ENCODE assay signal across 9 cellular contexts in the genomic region with DNA sequence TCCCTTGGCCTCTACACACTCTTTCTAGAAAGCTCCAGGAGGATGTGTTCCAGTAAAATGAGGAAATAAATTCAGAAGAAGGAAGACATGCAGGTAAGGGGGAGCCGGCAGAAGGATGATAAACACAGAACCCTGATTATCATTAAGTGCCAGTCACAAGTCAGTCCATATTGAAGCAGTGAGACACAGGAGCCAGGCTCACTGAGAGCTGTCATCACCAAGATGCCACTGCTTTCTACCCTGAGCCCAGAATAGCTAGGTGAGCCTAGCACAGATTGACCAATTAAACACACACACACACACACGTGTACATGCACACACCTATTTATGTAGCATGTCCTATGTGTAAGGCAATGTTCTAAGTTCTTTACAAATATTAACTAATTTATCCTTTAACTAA.
"Had no signal": no experiment of that assay in that cellular context is flagged by ENCODE, and none has a peak within 500 bp of the region (broad histone marks: within the 10 kb centered on the region; RNA-seq: fewer than 3 reads in every experiment).

No MANE protein-coding gene starts in this region.

- H3K27ac ChIP-seq: GM23248 had no signal

- DNase-seq: GM23248, GOT3, H7, H9, HCEC 1CT, HFFc6 had no signal

- H3K36me3 ChIP-seq: HAP-1 had no signal

- H3K27ac Mint-ChIP-seq: GM23338, HFFc6 had no signal

- H3K4me1 ChIP-seq: HAP-1 had no signal

- H3K9me3 Mint-ChIP-seq: GM23338, HFFc6 had no signal

- H3K4me3 Mint-ChIP-seq: GM23338, H9, HFFc6 had no signal

- H3K4me3 ChIP-seq: GM23248, GM23338, HAP-1 had no signal

- H3K9me3 ChIP-seq: HAP-1 had no signal

- ATAC-seq: GM23338, HCT116 had no signal
